In the genomic region with DNA sequence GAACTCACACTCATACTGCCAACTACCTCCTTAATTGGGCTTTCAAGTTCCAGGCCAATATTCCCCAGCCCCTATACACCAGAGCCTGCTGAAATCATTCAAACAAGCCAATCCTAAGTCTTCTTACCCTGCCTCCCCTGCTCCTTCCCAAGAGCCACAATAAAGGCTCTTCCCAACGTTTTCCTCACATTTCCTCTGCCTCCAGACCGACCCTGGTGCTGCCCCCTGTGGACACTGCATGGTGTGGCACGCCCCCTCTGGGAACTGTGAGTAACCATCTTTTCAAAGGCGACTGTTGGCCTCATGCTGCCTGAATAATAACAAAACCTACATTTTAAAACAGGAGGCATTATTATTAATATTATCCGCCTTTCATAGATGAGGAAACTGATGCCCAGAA, we compare ENCODE assay signal across 10 cellular contexts.
DNase-seq lines count a peak whose midpoint lies in the region; ATAC-seq, FAIRE-seq and TF ChIP-seq lines count a peak whose summit lies in the region.
"Had no signal": no experiment of that assay in that cellular context is flagged by ENCODE, and none has a peak within 500 bp of the region (broad histone marks: within the 10 kb centered on the region; RNA-seq: fewer than 3 reads in every experiment).

No MANE protein-coding gene starts in this region.

- H3K27ac ChIP-seq in endothelial cell of umbilical vein (ENCODE audit: insufficient read depth, low read depth, low read length) = no peak overlapping the region
- H3K27ac ChIP-seq: upper lobe of left lung had no signal

- peaks cover 1% of the 10 kb centered on the region for H3K36me3 Mint-ChIP-seq in progenitor cell of endocrine pancreas (ENCODE audit: insufficient read depth)

- dilution Hi-C loops in endothelial cell of umbilical vein (cut with MboI; ENCODE audit: extremely low pct_ligation_motif_present, low sequenced_read_pairs) = no loop called here

- H2AFZ ChIP-seq in endothelial cell of umbilical vein (ENCODE audit: low read depth, low read length) = no peak overlapping the region

- no TSS peak for BruUV-seq in endothelial cell of umbilical vein (replicated peaks; lab: Mats Ljungman, UMichigan)

- H3K9me3 Mint-ChIP-seq in progenitor cell of endocrine pancreas (ENCODE audit: low read depth) = peaks cover 4% of the 10 kb centered on the region

- no peaks in the 10 kb centered on the region for H3K36me3 ChIP-seq in endothelial cell of umbilical vein (ENCODE audit: control insufficient read depth in 2 of 2, extremely low read depth in 1 of 2, insufficient read depth in 2 of 2, low read length in 2 of 2)
- H3K36me3 ChIP-seq: upper lobe of left lung had no signal

- TF ChIP-seq POLR2A in NB4 (IDR thresholded peaks at IDR 0.05; ENCODE audit: extremely low read depth, insufficient read length) (no peak), endothelial cell of umbilical vein (IDR thresholded peaks at IDR 0.05; ENCODE audit: low read depth, low read length) (no peak)

- no peak overlapping the region for H3K4me3 Mint-ChIP-seq in progenitor cell of endocrine pancreas (ENCODE audit: low read depth)
- H3K4me3 Mint-ChIP-seq: activated CD4-positive, alpha-beta T cell treated with anti-CD3 and anti-CD28 coated beads, Interleukin-2, amount 10 ng/mL, durations not matched to agents 7 days and 5 days had no signal

- no peaks in the 10 kb centered on the region for H3K79me2 ChIP-seq in endothelial cell of umbilical vein (ENCODE audit: control insufficient read depth, insufficient read depth, low read length)

- no peaks in the 10 kb centered on the region for H3K4me1 Mint-ChIP-seq in progenitor cell of endocrine pancreas (ENCODE audit: low read depth)
- H3K4me1 Mint-ChIP-seq: activated CD4-positive, alpha-beta T cell treated with anti-CD3 and anti-CD28 coated beads, Interleukin-2, amount 10 ng/mL, durations not matched to agents 7 days and 5 days had no signal

- peak; percentile 65 for TF ChIP-seq CTCF in NB4 (IDR thresholded peaks at IDR 0.05; ENCODE audit: low read depth, low read length)
- TF ChIP-seq CTCF in endothelial cell of umbilical vein (IDR thresholded peaks at IDR 0.05; ENCODE audit: extremely low read depth in 1 of 2, insufficient read depth in 1 of 2, low read depth in 1 of 2, low read length in 2 of 2) = peak; percentile 56 to 60
- TF ChIP-seq CTCF in progenitor cell of endocrine pancreas (IDR thresholded peaks at IDR 0.05; ENCODE audit: unreplicated experiment) = peak; percentile 68

- no peaks in the 10 kb centered on the region for H3K9me3 ChIP-seq in endothelial cell of umbilical vein (replicated peaks; ENCODE audit: control insufficient read depth, insufficient read depth, low read length)

- no peak overlapping the region for H3K9ac ChIP-seq in endothelial cell of umbilical vein (replicated peaks; ENCODE audit: extremely low read depth, insufficient read depth, low read length)

- H3K27ac Mint-ChIP-seq in progenitor cell of endocrine pancreas = no peak overlapping the region
- H3K27ac Mint-ChIP-seq: activated CD4-positive, alpha-beta T cell treated with anti-CD3 and anti-CD28 coated beads, Interleukin-2, amount 10 ng/mL, durations not matched to agents 7 days and 5 days had no signal

- H3K4me3 ChIP-seq in NB4 (ENCODE audit: low read depth, low read length) (no peak overlapping the region), endothelial cell of umbilical vein (replicated peaks in 1 of 3; ENCODE audit: insufficient read depth in 1 of 3, low read depth in 1 of 3, low read length in 3 of 3) (no peak overlapping the region)
- H3K4me3 ChIP-seq: upper lobe of left lung had no signal

- no peak for FAIRE-seq in endothelial cell of umbilical vein (lab: Jason Lieb, UNC)

- intact Hi-C loops in endothelial cell of umbilical vein (cut with micrococcal nuclease) (loop anchor here (1.0 to 10.0 kb wide), 2 partner anchors 106 to 362 kb away; no protein-coding TSS in a partner anchor), Right ventricle myocardium inferior (cut with DNase I) (no loop called here)

- no peak overlapping the region for H3K4me2 ChIP-seq in endothelial cell of umbilical vein (ENCODE audit: insufficient read depth, low read length)

- H3K4me1 ChIP-seq in endothelial cell of umbilical vein (ENCODE audit: control insufficient read depth, extremely low read depth, insufficient read depth, low read length) = no peaks in the 10 kb centered on the region
- H3K4me1 ChIP-seq: upper lobe of left lung had no signal

- POLR2A ChIA-PET in endothelial cell of umbilical vein (lab: Charles Lee) = no interaction called here

- ATAC-seq in HG03175 (IDR thresholded peaks at IDR 0.05; ENCODE audit: unreplicated experiment) (no peak), Right ventricle myocardium inferior (no peak)

- H4K20me1 ChIP-seq in endothelial cell of umbilical vein (replicated peaks; ENCODE audit: control insufficient read depth, extremely low read depth, insufficient read depth, low read length) = no peaks in the 10 kb centered on the region

- DNase-seq in NCI-H2227 (lab: John Stamatoyannopoulos, UW; ENCODE audit: unreplicated experiment) (peak; percentile 33), NCI-H2227 treated with DMSO at 0.1 percent for 48 hours (lab: John Stamatoyannopoulos, UW) (no peak), NB4 (ENCODE audit: low read depth) (no peak), endothelial cell of umbilical vein (ENCODE audit: low read depth, low spot score) (peak; percentile 16), progenitor cell of endocrine pancreas (ENCODE audit: low spot score, unreplicated experiment) (peak; percentile 28), cerebellar cortex (ENCODE audit: low spot score) (no peak), Right ventricle myocardium inferior (ENCODE audit: missing footprints) (no peak)
- DNase-seq: activated CD4-positive, alpha-beta T cell treated with anti-CD3 and anti-CD28 coated beads, Interleukin-2, amount 10 ng/mL, durations not matched to agents 7 days and 5 days had no signal

- peaks cover 47% of the 10 kb centered on the region for H3K27me3 Mint-ChIP-seq in progenitor cell of endocrine pancreas
- H3K27me3 Mint-ChIP-seq: activated CD4-positive, alpha-beta T cell treated with anti-CD3 and anti-CD28 coated beads, Interleukin-2, amount 10 ng/mL, durations not matched to agents 7 days and 5 days had no signal

- no peaks in the 10 kb centered on the region for H3K27me3 ChIP-seq in endothelial cell of umbilical vein (ENCODE audit: control insufficient read depth in 2 of 2, insufficient read depth in 2 of 2, low read length in 2 of 2)
- H3K27me3 ChIP-seq: upper lobe of left lung had no signal

- no peaks in the 10 kb centered on the region for H3K9me1 ChIP-seq in endothelial cell of umbilical vein (replicated peaks; ENCODE audit: control insufficient read depth, extremely low read depth, insufficient read depth, low read length)

- CTCF ChIA-PET in endothelial cell of umbilical vein (lab: Charles Lee) = no interaction called here

TF ChIP-seq in endothelial cell of umbilical vein, 7 proteins besides CTCF, POLR2A, EP300 and RAD21:
- TF ChIP-seq, protein P1, sequence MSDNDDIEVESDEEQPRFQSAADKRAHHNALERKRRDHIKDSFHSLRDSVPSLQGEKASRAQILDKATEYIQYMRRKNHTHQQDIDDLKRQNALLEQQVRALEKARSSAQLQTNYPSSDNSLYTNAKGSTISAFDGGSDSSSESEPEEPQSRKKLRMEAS (IDR thresholded peaks at IDR 0.05; ENCODE audit: insufficient read depth, insufficient read length) = no peak
- TF ChIP-seq POLR2AphosphoS5 (IDR thresholded peaks at IDR 0.05; ENCODE audit: insufficient read depth, low read depth, low read length) = no peak
- TF ChIP-seq MYC (IDR thresholded peaks at IDR 0.05; ENCODE audit: low read depth, low read length) = no peak
- TF ChIP-seq JUN (IDR thresholded peaks at IDR 0.05; ENCODE audit: borderline replicate concordance, insufficient read depth, insufficient read length, low read depth) = no peak
- TF ChIP-seq FOS (IDR thresholded peaks at IDR 0.05; ENCODE audit: borderline replicate concordance, insufficient read depth, low read length) = no peak

Comparison
In these comparisons a context has a peak if more than half of its experiments do, and no peak if none do; other contexts are left out.
1. DNase-seq: peak in NCI-H2227 (single experiment), endothelial cell of umbilical vein (single experiment) and progenitor cell of endocrine pancreas (single experiment); none in NCI-H2227 treated with DMSO at 0.1 percent for 48 hours (single experiment), NB4 (single experiment), cerebellar cortex (single experiment) and Right ventricle myocardium inferior (single experiment).
2. Peak in every context shown above with its lines, with median percentiles within 50 percentile points of each other: CTCF ChIP-seq.